ENCODE assay signal across 18 cellular contexts in genomic region chr7:41824284-41824683, GRCh38.
DNase-seq lines count a peak whose midpoint lies in the region; ATAC-seq, FAIRE-seq and TF ChIP-seq lines count a peak whose summit lies in the region.
"Had no signal": no experiment of that assay in that cellular context is flagged by ENCODE, and none has a peak within 500 bp of the region (broad histone marks: within the 10 kb centered on the region; RNA-seq: fewer than 3 reads in every experiment).

No MANE protein-coding gene starts in this region.

- no peaks in the 10 kb centered on the region for H4K20me1 ChIP-seq in keratinocyte (ENCODE audit: control insufficient read depth, extremely low read depth, insufficient read depth, low read length)

- H3K9me1 ChIP-seq in keratinocyte (ENCODE audit: control insufficient read depth, extremely low read depth, insufficient read depth, low read length): no peaks in the 10 kb centered on the region

- TF ChIP-seq CTCF in keratinocyte (optimal IDR thresholded peaks at IDR 0.05 in 1 of 3, IDR thresholded peaks at IDR 0.05 in 1 of 3, conservative IDR thresholded peaks at IDR 0.05 in 1 of 3; ENCODE audit: extremely low read depth in 1 of 3, insufficient read depth in 2 of 3, low read length in 3 of 3): no peak
- no peak for TF ChIP-seq CTCF in testis (IDR thresholded peaks at IDR 0.05)

- H3K9ac ChIP-seq in adipocyte (ENCODE audit: low read length) (no peak overlapping the region), keratinocyte (ENCODE audit: control insufficient read depth, extremely low read depth, insufficient read depth, low read length) (no peak overlapping the region)

- peaks cover 4% of the 10 kb centered on the region for H3K4me1 ChIP-seq in adipocyte (ENCODE audit: control insufficient read depth, insufficient read depth, low read length)
- H3K4me1 ChIP-seq in keratinocyte (ENCODE audit: control insufficient read depth, extremely low read depth, insufficient read depth, low read length): no peaks in the 10 kb centered on the region
- peaks cover 3% of the 10 kb centered on the region for H3K4me1 ChIP-seq in testis
- H3K4me1 ChIP-seq: sigmoid colon had no signal

- TF ChIP-seq POLR2A in testis (IDR thresholded peaks at IDR 0.05): no peak

- peak; percentile 51 for ATAC-seq in HG03378 (IDR thresholded peaks at IDR 0.05; ENCODE audit: unreplicated experiment)
- ATAC-seq: CD8-positive, alpha-beta T cell had no signal

- H3K4me3 ChIP-seq in adipocyte (ENCODE audit: low read length): no peak overlapping the region
- no peak overlapping the region for H3K4me3 ChIP-seq in keratinocyte (ENCODE audit: control insufficient read depth in 2 of 3, extremely low read depth in 1 of 3, insufficient read depth in 2 of 3, low read depth in 1 of 3, low read length in 3 of 3)
- H3K4me3 ChIP-seq in testis: no peak overlapping the region
- H3K4me3 ChIP-seq: sigmoid colon had no signal

- intact Hi-C loops in testis (cut with DNase I; ENCODE audit: low total_unique reads): no loop called here

- peaks cover 11% of the 10 kb centered on the region for H3K9me3 ChIP-seq in adipocyte (ENCODE audit: control insufficient read depth, low read length)
- no peaks in the 10 kb centered on the region for H3K9me3 ChIP-seq in keratinocyte (ENCODE audit: control insufficient read depth, low read depth, low read length)
- no peaks in the 10 kb centered on the region for H3K9me3 ChIP-seq in testis
- H3K9me3 ChIP-seq: sigmoid colon had no signal

- WGBS in testis, 2 donors: 61 to 79% methylated on average over 2 of the region's 2 CpGs

- dilution Hi-C loops in keratinocyte (cut with MboI; ENCODE audit: extremely low pct_ligation_motif_present, low sequenced_read_pairs): no loop called here

- FAIRE-seq in keratinocyte (lab: Jason Lieb, UNC) (peak; percentile 69), urothelium cell line (lab: Jason Lieb, UNC) (no peak)
- FAIRE-seq: H1 had no signal

- H3K27ac ChIP-seq in keratinocyte (ENCODE audit: control insufficient read depth, insufficient read depth, low read length) (no peak overlapping the region), testis (no peak overlapping the region)
- H3K27ac ChIP-seq: 22Rv1, sigmoid colon had no signal

- H3K4me2 ChIP-seq in keratinocyte (ENCODE audit: control insufficient read depth, extremely low read depth, insufficient read depth, low read depth, low read length): no peak overlapping the region

- no peaks in the 10 kb centered on the region for H3K27me3 ChIP-seq in adipocyte (replicated peaks; ENCODE audit: control insufficient read depth, insufficient read depth, low read length)
- H3K27me3 ChIP-seq in keratinocyte (ENCODE audit: control insufficient read depth, extremely low read depth, insufficient read depth, low read length): no peaks in the 10 kb centered on the region
- no peaks in the 10 kb centered on the region for H3K27me3 ChIP-seq in testis
- H3K27me3 ChIP-seq: sigmoid colon had no signal

- H2AFZ ChIP-seq in keratinocyte (ENCODE audit: control insufficient read depth, low read length): no peak overlapping the region

- no peaks in the 10 kb centered on the region for H3K79me2 ChIP-seq in keratinocyte (ENCODE audit: control insufficient read depth, insufficient read depth, low read length)

- H3K36me3 ChIP-seq in adipocyte (ENCODE audit: control insufficient read depth, insufficient read depth, low read length, severe bottlenecking) (no peaks in the 10 kb centered on the region), keratinocyte (ENCODE audit: control insufficient read depth in 2 of 2, extremely low read depth in 1 of 2, insufficient read depth in 2 of 2, low read length in 2 of 2) (no peaks in the 10 kb centered on the region), testis (ENCODE audit: low read depth, missing control alignments) (no peaks in the 10 kb centered on the region)
- H3K36me3 ChIP-seq: sigmoid colon had no signal

- peak; percentile 8 for DNase-seq in NK-92 treated with Interleukin-12 subunit alpha and Interleukin-12 subunit beta, amount 100 ng/mL, for 24 hours (lab: John Stamatoyannopoulos, UW)
- DNase-seq in NK-92 (lab: John Stamatoyannopoulos, UW; ENCODE audit: unreplicated experiment): no peak
- DNase-seq in adipocyte (ENCODE audit: low read depth): peak; percentile 7
- DNase-seq in keratinocyte (ENCODE audit: low read depth, low spot score): no peak
- no peak for DNase-seq in hippocampal formation (lab: John Stamatoyannopoulos, UW)
- no peak for DNase-seq in testis
- DNase-seq in urothelium cell line (ENCODE audit: low spot score): no peak
- DNase-seq: activated CD4-positive, alpha-beta T cell treated with anti-CD3 and anti-CD28 coated beads, Interleukin-2, amount 10 ng/mL, durations not matched to agents 7 days and 5 days; activated T-cell treated with anti-CD3 and anti-CD28 coated beads, Interleukin-2, amount 50 U/mL, for 4 hours; amygdala; CD8-positive, alpha-beta T cell; NCI-H146; sigmoid colon; stimulated activated CD4-positive, alpha-beta T cell treated with anti-CD3 and anti-CD28 coated beads, Interleukin-4, amount 100 ng/mL, for 4 hours; T-helper 9 cell had no signal

Comparison
In these comparisons a context has a peak if more than half of its experiments do, and no peak if none do; other contexts are left out.
1. DNase-seq: peak in NK-92 treated with Interleukin-12 subunit alpha and Interleukin-12 subunit beta, amount 100 ng/mL, for 24 hours (single experiment) and adipocyte (single experiment); none in NK-92 (single experiment), keratinocyte (single experiment), hippocampal formation (0 of 2), testis (single experiment) and urothelium cell line (single experiment).